16 cellular contexts compared by ENCODE assay signal in the genomic region with DNA sequence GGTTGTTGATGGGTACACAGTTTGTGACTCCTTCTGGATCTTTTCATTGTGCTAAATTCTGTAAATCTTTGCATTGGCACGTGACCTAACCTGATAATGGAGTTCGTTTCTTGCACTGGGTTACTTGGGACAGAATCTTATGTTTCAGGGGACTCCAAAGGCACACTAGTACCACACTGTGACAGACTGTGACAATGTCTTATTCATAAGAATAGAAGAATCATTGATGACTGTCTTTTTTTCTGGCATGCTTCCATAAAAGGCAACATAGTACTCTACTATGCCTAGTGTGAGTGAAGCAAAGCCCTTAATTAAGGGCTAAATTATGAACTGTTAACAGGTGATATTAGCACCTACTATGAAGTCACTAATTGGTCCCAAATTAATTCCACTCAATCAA. TPM values are rescaled to one million over a fixed set of nuclear protein-coding genes. Genes with fewer than 3 reads are reported as not detected.
DNase-seq lines count a peak whose midpoint lies in the region; ATAC-seq and TF ChIP-seq lines count a peak whose summit lies in the region.
"Had no signal": no experiment of that assay in that cellular context is flagged by ENCODE, and none has a peak within 500 bp of the region (broad histone marks: within the 10 kb centered on the region; RNA-seq: fewer than 3 reads in every experiment).

No MANE protein-coding gene starts in this region.

- no peak for ATAC-seq in CD4-positive, alpha-beta T cell (ENCODE audit: poor library complexity)
- ATAC-seq in PC-3, result no peak
- ATAC-seq in central memory CD8-positive, alpha-beta T cell (replicated peaks; ENCODE audit: extremely low read depth, poor library complexity, severe bottlenecking), result no peak
- no peak for ATAC-seq in GM21381 (IDR thresholded peaks at IDR 0.05; ENCODE audit: unreplicated experiment)
- ATAC-seq: left colon had no signal

- CTCF ChIA-PET in CD4-positive, alpha-beta T cell (lab: Charles Lee), result no interaction called here
- CTCF ChIA-PET in PC-3 (lab: Charles Lee), result no interaction called here

- peak overlapping the region; percentile 28 for H3K27ac Mint-ChIP-seq in CD4-positive, alpha-beta T cell
- H3K27ac Mint-ChIP-seq in central memory CD8-positive, alpha-beta T cell (ENCODE audit: low read depth), result peak overlapping the region; percentile 69
- peak overlapping the region; percentile 0 for H3K27ac Mint-ChIP-seq in neural crest cell (ENCODE audit: unreplicated experiment)
- H3K27ac Mint-ChIP-seq: nephron progenitor cell had no signal

- no peak overlapping the region for H3K4me2 ChIP-seq in PC-3 (ENCODE audit: low read length)

- H3K27ac ChIP-seq in CD4-positive, alpha-beta T cell (ENCODE audit: low read depth, low read length), result no peak overlapping the region
- H3K27ac ChIP-seq in PC-3 (ENCODE audit: low read length), result no peak overlapping the region

- POLR2A ChIA-PET in CD4-positive, alpha-beta T cell (lab: Charles Lee), result no interaction called here
- POLR2A ChIA-PET in PC-3 (lab: Charles Lee; ENCODE audit: unreplicated experiment), result no interaction called here

- no peak for TF ChIP-seq CTCF in CD4-positive, alpha-beta T cell (IDR thresholded peaks at IDR 0.05)
- TF ChIP-seq CTCF in PC-3 (conservative IDR thresholded peaks at IDR 0.05; ENCODE audit: low read depth, low read length) (no peak), neural crest cell (conservative IDR thresholded peaks at IDR 0.05) (no peak)

- no peaks in the 10 kb centered on the region for H3F3A ChIP-seq in PC-3 (ENCODE audit: low read length, unreplicated experiment)

- no peaks in the 10 kb centered on the region for H3K79me2 ChIP-seq in PC-3 (ENCODE audit: low read length)

- no peaks in the 10 kb centered on the region for H3K27me3 Mint-ChIP-seq in CD4-positive, alpha-beta T cell
- no peaks in the 10 kb centered on the region for H3K27me3 Mint-ChIP-seq in central memory CD8-positive, alpha-beta T cell
- H3K27me3 Mint-ChIP-seq in neural crest cell (ENCODE audit: low read depth), result no peaks in the 10 kb centered on the region

- H3K27me3 ChIP-seq in CD4-positive, alpha-beta T cell (ENCODE audit: control insufficient read depth, insufficient read depth, low read length), result no peaks in the 10 kb centered on the region
- no peaks in the 10 kb centered on the region for H3K27me3 ChIP-seq in PC-3 (ENCODE audit: low read length)

- H3K36me3 Mint-ChIP-seq in CD4-positive, alpha-beta T cell (ENCODE audit: low read depth), result peaks cover 89% of the 10 kb centered on the region
- H3K36me3 Mint-ChIP-seq in central memory CD8-positive, alpha-beta T cell (ENCODE audit: insufficient read depth), result peaks cover 63% of the 10 kb centered on the region
- H3K36me3 Mint-ChIP-seq in neural crest cell (ENCODE audit: low read depth), result no peaks in the 10 kb centered on the region

- H4K20me1 ChIP-seq in PC-3 (ENCODE audit: low read length), result no peaks in the 10 kb centered on the region

- no peak overlapping the region for H2AFZ ChIP-seq in PC-3 (ENCODE audit: low read length)

- intact Hi-C loops in CD4-positive, alpha-beta T cell (cut with DNase I, micrococcal nuclease), result loop anchor here (5.0 kb wide), 2 partner anchors 102 to 142 kb away; no protein-coding TSS in a partner anchor
- intact Hi-C loops in PC-3 (cut with micrococcal nuclease), result no loop called here

- no TSS peak for BruUV-seq in PC-3 (replicated peaks; lab: Mats Ljungman, UMichigan)

- no peaks in the 10 kb centered on the region for H3K9me3 Mint-ChIP-seq in CD4-positive, alpha-beta T cell
- no peaks in the 10 kb centered on the region for H3K9me3 Mint-ChIP-seq in central memory CD8-positive, alpha-beta T cell
- H3K9me3 Mint-ChIP-seq in neural crest cell, result no peaks in the 10 kb centered on the region
- H3K9me3 Mint-ChIP-seq: nephron progenitor cell had no signal

- H3K4me1 Mint-ChIP-seq in CD4-positive, alpha-beta T cell (ENCODE audit: low read depth), result peaks cover 27% of the 10 kb centered on the region
- peaks cover 6% of the 10 kb centered on the region for H3K4me1 Mint-ChIP-seq in central memory CD8-positive, alpha-beta T cell
- peaks cover 11% of the 10 kb centered on the region for H3K4me1 Mint-ChIP-seq in neural crest cell
- H3K4me1 Mint-ChIP-seq: nephron progenitor cell had no signal

- no peak overlapping the region for H3K4me3 Mint-ChIP-seq in CD4-positive, alpha-beta T cell
- H3K4me3 Mint-ChIP-seq in central memory CD8-positive, alpha-beta T cell, result no peak overlapping the region
- no peak overlapping the region for H3K4me3 Mint-ChIP-seq in neural crest cell
- H3K4me3 Mint-ChIP-seq: nephron progenitor cell had no signal

- no peaks in the 10 kb centered on the region for H3K9me3 ChIP-seq in CD4-positive, alpha-beta T cell (ENCODE audit: control insufficient read depth, low read length)
- no peaks in the 10 kb centered on the region for H3K9me3 ChIP-seq in PC-3 (ENCODE audit: low read length)

- no peaks in the 10 kb centered on the region for H3K36me3 ChIP-seq in PC-3 (ENCODE audit: low read depth, low read length)

- H3K4me1 ChIP-seq in PC-3 (ENCODE audit: insufficient read depth, low read length), result peaks cover 21% of the 10 kb centered on the region; the same call in 1 of the 2 replicates

- H3K4me3 ChIP-seq in PC-3 (ENCODE audit: low read length), result no peak overlapping the region

- H3K9ac ChIP-seq in PC-3 (ENCODE audit: low read length), result no peak overlapping the region

- H3K9me2 ChIP-seq in PC-3 (replicated peaks; ENCODE audit: low read length), result no peaks in the 10 kb centered on the region

- no peak for DNase-seq in CD4-positive, alpha-beta T cell
- DNase-seq in PC-3 (peak; percentile 24), neural crest cell (ENCODE audit: low read depth, low spot score) (no peak), NCI-H345 treated with DMSO at 0.1 percent for 48 hours (lab: John Stamatoyannopoulos, UW; ENCODE audit: unreplicated experiment) (no peak), NAMALWA (ENCODE audit: low spot score) (no peak)
- DNase-seq in central memory CD8-positive, alpha-beta T cell (ENCODE audit: low spot score in 2 of 2), result no peak
- DNase-seq: activated CD4-positive, CD25-positive, alpha-beta regulatory T cell treated with anti-CD3 and anti-CD28 coated beads, Interleukin-2, amount 50 U/mL, for 72 hours; cortex of kidney; DMS53; GDM1; left colon; NCI-H1930; NCI-H226; NCI-H774; nephron progenitor cell had no signal

RNA-seq across cellular contexts. Expression of a gene that starts 35.4 kb away (rescaled TPM):
- 100 to 1,000 TPM; 125 TPM for total RNA-seq in CD4-positive, alpha-beta T cell
- total RNA-seq in PC-3 (2014; rRNA removed) (24.5 and 28.1 TPM in 2 replicates), neural crest cell (20.5 and 22.2 TPM in 2 replicates)

Comparison
In these comparisons a context has a peak if more than half of its experiments do, and no peak if none do; other contexts are left out.
1. H3K27ac Mint-ChIP-seq: peak in every context shown above with its lines; median percentile 69 in central memory CD8-positive, alpha-beta T cell; 28 in CD4-positive, alpha-beta T cell; 0 in neural crest cell.